ENCODE assay signal across 8 cellular contexts in the genomic region with DNA sequence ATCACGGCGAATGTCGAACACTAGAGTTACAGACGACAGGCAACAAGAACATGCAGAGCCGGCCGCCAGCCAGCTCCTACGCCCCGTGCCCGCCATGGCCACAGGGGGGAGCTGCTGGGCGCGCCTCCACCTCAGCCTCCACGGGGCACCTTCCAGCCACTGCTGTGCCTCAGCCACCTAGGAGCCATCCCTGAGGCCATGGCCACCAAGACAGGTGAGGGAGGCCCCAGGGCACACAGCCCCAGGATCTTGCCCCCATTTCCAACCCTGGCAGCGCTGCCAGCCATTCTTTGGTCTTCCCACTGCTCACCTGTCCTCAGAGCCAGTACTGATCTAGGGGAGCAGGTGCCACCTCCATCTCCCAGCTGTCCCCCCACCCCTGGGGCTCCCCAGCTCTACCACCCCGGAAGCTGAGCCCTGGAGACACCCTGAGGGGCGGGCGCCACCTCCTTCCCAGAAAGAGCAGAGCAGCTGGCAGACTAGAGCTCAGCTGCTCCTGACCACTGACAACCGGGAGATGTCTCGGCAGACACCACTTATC. TPM values are rescaled to one million over a fixed set of nuclear protein-coding genes. Genes with fewer than 3 reads are reported as not detected.
DNase-seq lines count a peak whose midpoint lies in the region; ATAC-seq and TF ChIP-seq lines count a peak whose summit lies in the region.

No MANE protein-coding gene starts in this region.

- peak; percentile 89 to 94 for ATAC-seq in activated CD4-positive, CD25-positive, alpha-beta regulatory T cell treated with anti-CD3 and anti-CD28 coated beads, Interleukin-2, amount 50 U/mL, for 24 hours
- ATAC-seq in lower lobe of right lung (peak; percentile 83 to 85), HG02840 (IDR thresholded peaks at IDR 0.05; ENCODE audit: low FRiP score, unreplicated experiment) (no peak), GM21367 (IDR thresholded peaks at IDR 0.05; ENCODE audit: unreplicated experiment) (no peak)

- H3K4me1 ChIP-seq in lower lobe of right lung, result no peaks in the 10 kb centered on the region

- intact Hi-C loops in lower lobe of right lung (cut with DNase I), result no loop called here

- DNase-seq in GM06990 (ENCODE audit: extremely low read depth, insufficient read length), result peak; percentile 69
- DNase-seq in LNCaP clone FGC (ENCODE audit: low read depth), result no peak
- peak; percentile 60 for DNase-seq in cerebellum (ENCODE audit: low spot score)
- peak; percentile 74 for DNase-seq in lower lobe of right lung
- peak; percentile 81 for DNase-seq in stimulated activated CD8-positive, alpha-beta memory T cell treated with anti-CD3 and anti-CD28 coated beads, Interleukin-4, amount 100 ng/mL, for 48 hours

- H3K4me3 ChIP-seq in GM06990 (replicated peaks; ENCODE audit: low read depth, low read length), result no peak overlapping the region
- H3K4me3 ChIP-seq in LNCaP clone FGC (ENCODE audit: low read depth, low read length), result no peak overlapping the region
- H3K4me3 ChIP-seq in lower lobe of right lung, result no peak overlapping the region

- H3K36me3 ChIP-seq in GM06990 (ENCODE audit: control insufficient read depth, insufficient read depth, low read length), result peaks cover 28% of the 10 kb centered on the region
- H3K36me3 ChIP-seq in lower lobe of right lung, result peaks cover 87% of the 10 kb centered on the region

- H3K27me3 ChIP-seq in GM06990 (replicated peaks; ENCODE audit: control insufficient read depth, insufficient read depth, low read length) (no peaks in the 10 kb centered on the region), lower lobe of right lung (ENCODE audit: low read depth) (no peaks in the 10 kb centered on the region)

- H3K9me3 ChIP-seq in lower lobe of right lung, result no peaks in the 10 kb centered on the region

- TF ChIP-seq CTCF in GM06990 (IDR thresholded peaks at IDR 0.05; ENCODE audit: insufficient read depth, low read length, poor library complexity, severe bottlenecking) (peak; percentile 96), LNCaP clone FGC (IDR thresholded peaks at IDR 0.05; ENCODE audit: control insufficient read depth, extremely low read depth, insufficient read depth) (peak; percentile 93), lower lobe of right lung (IDR thresholded peaks at IDR 0.05) (peak; percentile 76)

- H3K27ac ChIP-seq in lower lobe of right lung, result no peak overlapping the region

RNA-seq across cellular contexts. Expression of gene GNPTG, which starts 11.8 kb away (rescaled TPM):
- total RNA-seq in cerebellum (18.4 TPM), lower lobe of right lung (89.5 TPM)

RNA-seq across cellular contexts. Expression of gene TSR3, which starts 11.9 kb away (rescaled TPM):
- total RNA-seq in cerebellum (18.1 TPM), lower lobe of right lung (39.5 TPM)

RNA-seq across cellular contexts. Expression of gene BAIAP3, which starts 30.1 kb away (rescaled TPM):
- total RNA-seq in cerebellum, result 8.8 TPM
- total RNA-seq in lower lobe of right lung, result 8.4 TPM

RNA-seq across cellular contexts. Expression of gene UNKL, which starts 50.9 kb away (rescaled TPM):
- 24.2 TPM for total RNA-seq in cerebellum
- 23.1 TPM for total RNA-seq in lower lobe of right lung

RNA-seq across cellular contexts. Expression of gene UBE2I, which starts 54.1 kb away (rescaled TPM):
- total RNA-seq in cerebellum, result 62.0 TPM
- total RNA-seq in lower lobe of right lung, result 93.4 TPM

Comparison
In these comparisons a context has a peak if more than half of its experiments do, and no peak if none do; other contexts are left out.
1. ATAC-seq: peak in activated CD4-positive, CD25-positive, alpha-beta regulatory T cell treated with anti-CD3 and anti-CD28 coated beads, Interleukin-2, amount 50 U/mL, for 24 hours (2 of 2) and lower lobe of right lung (2 of 2); none in HG02840 (single experiment) and GM21367 (single experiment).
2. Peak in every context shown above with its lines, with median percentiles within 50 percentile points of each other: CTCF ChIP-seq.